Comparison of ENCODE assay signal across 10 cellular contexts in genomic region chr12:52280796-52281560, GRCh38. TPM values are rescaled to one million over a fixed set of nuclear protein-coding genes. Genes with fewer than 3 reads are reported as not detected.
DNase-seq lines count a peak whose midpoint lies in the region; ATAC-seq and TF ChIP-seq lines count a peak whose summit lies in the region.
"Had no signal": no experiment of that assay in that cellular context is flagged by ENCODE, and none has a peak within 500 bp of the region (broad histone marks: within the 10 kb centered on the region; RNA-seq: fewer than 3 reads in every experiment).

No MANE protein-coding gene starts in this region.

- no TSS peak for BruUV-seq in OCI-LY7 (replicated peaks; lab: Mats Ljungman, UMichigan)

- H3K79me2 ChIP-seq in OCI-LY7 (ENCODE audit: insufficient read depth, low read depth, low read length), result no peaks in the 10 kb centered on the region

- TF ChIP-seq CTCF in OCI-LY7 (conservative IDR thresholded peaks at IDR 0.05; ENCODE audit: low read length), result no peak

- peak overlapping the region; percentile 36 to 93 for H3K27ac ChIP-seq in aorta (ENCODE audit: low read depth in 1 of 2, low read length in 2 of 2)
- H3K27ac ChIP-seq in OCI-LY7 (ENCODE audit: low read depth, low read length, poor library complexity, severe bottlenecking), result no peak overlapping the region

- DNase-seq in activated CD8-positive, alpha-beta memory T cell treated with anti-CD3 and anti-CD28 coated beads for 24 hours, result peak; percentile 40
- no peak for DNase-seq in activated CD8-positive, alpha-beta memory T cell treated with anti-CD3 and anti-CD28 coated beads, Interleukin-2, amount 50 U/mL, for 4 hours
- peak; percentile 98 for DNase-seq in dedifferentiated amniotic fluid mesenchymal stem cell (ENCODE audit: extremely low spot score)
- DNase-seq in lung microvascular endothelial cell (ENCODE audit: low read depth in 2 of 2), result peak; percentile 31 to 82
- DNase-seq in aorta, result peak; percentile 86 to 92
- DNase-seq in GF-D8 (lab: John Stamatoyannopoulos, UW), result no peak
- no peak for DNase-seq in OCI-LY7 (ENCODE audit: low spot score)
- DNase-seq: BE2C, NCI-H2227 treated with DMSO at 0.1 percent for 48 hours had no signal

- H3K9me3 ChIP-seq in aorta (ENCODE audit: control insufficient read depth, low read length), result no peaks in the 10 kb centered on the region
- H3K9me3 ChIP-seq in OCI-LY7 (ENCODE audit: low read length), result no peaks in the 10 kb centered on the region
- H3K9me3 ChIP-seq: BE2C had no signal

- ATAC-seq in aorta (ENCODE audit: low FRiP score) (peak; percentile 41), GM19351 (IDR thresholded peaks at IDR 0.05; ENCODE audit: unreplicated experiment) (no peak)

- H3K4me3 ChIP-seq in aorta (ENCODE audit: low read length in 2 of 2) (no peak overlapping the region), OCI-LY7 (ENCODE audit: low read depth, low read length, poor library complexity, severe bottlenecking) (no peak overlapping the region)

- CTCF ChIA-PET in OCI-LY7 (lab: Charles Lee; ENCODE audit: unreplicated experiment), result no interaction called here

- H3K9me2 ChIP-seq in OCI-LY7 (ENCODE audit: insufficient read depth, low read length), result no peaks in the 10 kb centered on the region

- no peak overlapping the region for H3K4me2 ChIP-seq in OCI-LY7 (ENCODE audit: low read length)

- POLR2A ChIA-PET in OCI-LY7 (lab: Charles Lee), result no interaction called here

- no peaks in the 10 kb centered on the region for H3K27me3 ChIP-seq in aorta (ENCODE audit: control insufficient read depth in 1 of 2, insufficient read depth in 2 of 2, low read length in 1 of 2)
- H3K27me3 ChIP-seq: BE2C had no signal

- H3K36me3 ChIP-seq in aorta (ENCODE audit: control insufficient read depth in 1 of 2, insufficient read depth in 2 of 2, low read length in 1 of 2), result no peaks in the 10 kb centered on the region
- H3K36me3 ChIP-seq in OCI-LY7 (ENCODE audit: insufficient read depth, low read length), result no peaks in the 10 kb centered on the region
- H3K36me3 ChIP-seq: BE2C had no signal

- H2AFZ ChIP-seq in OCI-LY7 (ENCODE audit: low read length), result no peak overlapping the region

- peaks cover 5% of the 10 kb centered on the region in 2 donors for H3K4me1 ChIP-seq in aorta (ENCODE audit: control insufficient read depth in 1 of 2, insufficient read depth in 2 of 2, low read length in 2 of 2)
- H3K4me1 ChIP-seq in OCI-LY7 (ENCODE audit: insufficient read depth, low read length, poor library complexity, severe bottlenecking), result no peaks in the 10 kb centered on the region
- H3K4me1 ChIP-seq: BE2C had no signal

- WGBS in aorta, 2 donors, result 13 to 27% methylated on average over 4 of the region's 4 CpGs

- intact Hi-C loops in aorta (cut with DNase I), result loop anchor here (2.0 to 5.0 kb wide), 2 partner anchors 36 to 41 kb away; partner anchors contain the start of gene KRT83 (in 1 of the 2)
- intact Hi-C loops in OCI-LY7 (cut with micrococcal nuclease; ENCODE audit: unreplicated experiment), result no loop called here

- H4K20me1 ChIP-seq in OCI-LY7 (ENCODE audit: insufficient read depth, low read length), result no peaks in the 10 kb centered on the region

RNA-seq across cellular contexts. Expression of gene KRT86, which starts 6.5 kb away (rescaled TPM):
- total RNA-seq in lung microvascular endothelial cell, result not detected in 2 replicates
- total RNA-seq in aorta, result under 1 TPM; 0.39 to 0.45 TPM
- polyA plus RNA-seq in aorta, result 1 to 10 TPM; 2.1 to 3.2 TPM
- not detected in 2 replicates for total RNA-seq in OCI-LY7 (2014; rRNA removed; shearing (Covaris generic))
- not detected in 2 replicates for total RNA-seq in OCI-LY7 (2022)

RNA-seq across cellular contexts. Expression of gene KRT81, which starts 10.4 kb away (rescaled TPM):
- under 0.01 TPM in 1 of 2 replicates, not detected in the other for total RNA-seq in lung microvascular endothelial cell
- total RNA-seq in aorta, result under 1 TPM in 1 of 2 donors, not detected in 1; 0.45 TPM
- 1 to 10 TPM in 1 of 2 donors, not detected in 1; 2.9 TPM for polyA plus RNA-seq in aorta
- total RNA-seq in OCI-LY7 (2014; rRNA removed; shearing (Covaris generic)), result not detected in 2 replicates
- total RNA-seq in OCI-LY7 (2022), result not detected in 2 replicates

RNA-seq across cellular contexts. Expression of gene KRT83, which starts 40.2 kb away (rescaled TPM):
- total RNA-seq in lung microvascular endothelial cell, result not detected in 2 replicates
- not detected for total RNA-seq in aorta
- polyA plus RNA-seq in aorta, result not detected
- not detected in 2 replicates for total RNA-seq in OCI-LY7 (2014; rRNA removed; shearing (Covaris generic))
- not detected in 2 replicates for total RNA-seq in OCI-LY7 (2022)

RNA-seq across cellular contexts. Expression of gene KRT7, which starts 47.9 kb away (rescaled TPM):
- total RNA-seq in lung microvascular endothelial cell, result 6.7 and 121 TPM in 2 replicates
- 10 to 100 TPM in 1 of 2 donors, 1 to 10 TPM in 1; 8.7 to 17.3 TPM for total RNA-seq in aorta
- polyA plus RNA-seq in aorta, result 100 to 1,000 TPM in 1 of 2 donors, 10 to 100 TPM in 1; 82.6 to 110 TPM
- not detected in 2 replicates for total RNA-seq in OCI-LY7 (2014; rRNA removed; shearing (Covaris generic))
- total RNA-seq in OCI-LY7 (2022), result 1.9 TPM in 1 of 2 replicates, not detected in the other

Comparison
In these comparisons a context has a peak if more than half of its experiments do, and no peak if none do; other contexts are left out.
1. DNase-seq: peak in activated CD8-positive, alpha-beta memory T cell treated with anti-CD3 and anti-CD28 coated beads for 24 hours (single experiment), dedifferentiated amniotic fluid mesenchymal stem cell (single experiment), lung microvascular endothelial cell (2 of 2) and aorta (2 of 2); none in activated CD8-positive, alpha-beta memory T cell treated with anti-CD3 and anti-CD28 coated beads, Interleukin-2, amount 50 U/mL, for 4 hours (single experiment), GF-D8 (single experiment) and OCI-LY7 (single experiment).